ENCODE assay signal across 11 cellular contexts in genomic region chr3:177673105-177673804, GRCh38.
DNase-seq lines count a peak whose midpoint lies in the region; ATAC-seq, FAIRE-seq and TF ChIP-seq lines count a peak whose summit lies in the region.
"Had no signal": no experiment of that assay in that cellular context is flagged by ENCODE, and none has a peak within 500 bp of the region (broad histone marks: within the 10 kb centered on the region; RNA-seq: fewer than 3 reads in every experiment).

No MANE protein-coding gene starts in this region.

- H4K91ac ChIP-seq in H9 (ENCODE audit: insufficient read length, low read depth, low read length) = no peak overlapping the region

- intact Hi-C loops in left ventricle myocardium inferior (cut with micrococcal nuclease) = no loop called here
- intact Hi-C loops in kidney (cut with DNase I) = no loop called here

- H4K5ac ChIP-seq in H9 (ENCODE audit: insufficient read length, low read depth, low read length) = no peak overlapping the region

- no peak overlapping the region for H3K14ac ChIP-seq in H9 (ENCODE audit: insufficient read depth, low read length)

- H2AFZ ChIP-seq in H9 (ENCODE audit: low read length) = peak overlapping the region; percentile 48

- H3K27ac ChIP-seq in H9 (ENCODE audit: insufficient read length, low read depth, low read length) (no peak overlapping the region), left ventricle myocardium inferior (replicated peaks) (peak overlapping the region; percentile 10), kidney (ENCODE audit: low read depth in 2 of 2, low read length in 2 of 2) (peak overlapping the region in 1 of 2 donors; percentile 16)

- no peak overlapping the region for H3T11ph ChIP-seq in H9 (ENCODE audit: low read length)

- no peaks in the 10 kb centered on the region for H3K79me1 ChIP-seq in H9 (ENCODE audit: insufficient read depth, low read depth, low read length, poor library complexity, severe bottlenecking)

- H3K36me3 Mint-ChIP-seq in H9 (ENCODE audit: insufficient read depth in 1 of 3, low read depth in 3 of 3) = no peaks in the 10 kb centered on the region; a peak in 1 of 7 replicates
- H3K36me3 Mint-ChIP-seq: memory B cell had no signal

- H3K27me3 ChIP-seq in H9 (ENCODE audit: insufficient read depth, low read length) = no peaks in the 10 kb centered on the region
- no peaks in the 10 kb centered on the region for H3K27me3 ChIP-seq in left ventricle myocardium inferior (ENCODE audit: low read depth)

- no peak overlapping the region for H2BK120ac ChIP-seq in H9 (ENCODE audit: low read depth, low read length, poor library complexity, severe bottlenecking)

- H3K27me3 Mint-ChIP-seq in H9 (ENCODE audit: low read depth) = no peaks in the 10 kb centered on the region
- H3K27me3 Mint-ChIP-seq: memory B cell had no signal

- H3K23ac ChIP-seq in H9 (ENCODE audit: insufficient read length, low read depth, low read length) = no peak overlapping the region

- in situ Hi-C loops in astrocyte of the cerebellum (cut with HindIII; ENCODE audit: low sequenced_read_pairs) = no loop called here

- no peak overlapping the region for H3K18ac ChIP-seq in H9 (ENCODE audit: insufficient read length, low read depth, low read length)

- FAIRE-seq in kidney (lab: Jason Lieb, UNC) = no peak
- FAIRE-seq: H1 had no signal

- H2BK15ac ChIP-seq in H9 (ENCODE audit: low read depth, low read length) = no peak overlapping the region

- no peak overlapping the region for H3K4ac ChIP-seq in H9 (ENCODE audit: low read depth, low read length)

- WGBS in H9 (ENCODE audit: extremely low coverage, insufficient read length, low lambda C conversion rate) = no CpG with 5 or more reads among the region's 3 CpGs

- no peak overlapping the region for H2BK20ac ChIP-seq in H9 (ENCODE audit: low read depth, low read length, poor library complexity, severe bottlenecking)

- peaks cover 0 to 8% of the 10 kb centered on the region in 2 experiments; a peak in 2 of 4 replicates for H3K4me1 Mint-ChIP-seq in H9
- H3K4me1 Mint-ChIP-seq: memory B cell had no signal

- no peak overlapping the region for H3K4me3 ChIP-seq in astrocyte of the cerebellum (ENCODE audit: low read depth, low read length)
- no peak overlapping the region for H3K4me3 ChIP-seq in left ventricle myocardium inferior
- H3K4me3 ChIP-seq in skeletal muscle cell (ENCODE audit: low read depth, low read length) = no peak overlapping the region
- no peak overlapping the region for H3K4me3 ChIP-seq in kidney (ENCODE audit: low read length in 2 of 2)

- no peak overlapping the region for H4K8ac ChIP-seq in H9 (replicated peaks; ENCODE audit: insufficient read length, low read depth, low read length)

- DNase-seq in H9 = no peak
- DNase-seq in astrocyte of the cerebellum (ENCODE audit: low read depth) = peak; percentile 55
- no peak for DNase-seq in left ventricle myocardium inferior
- DNase-seq in skeletal muscle cell (ENCODE audit: low read depth) = peak; percentile 86
- DNase-seq in kidney = no peak
- DNase-seq in NCI-H526 (lab: John Stamatoyannopoulos, UW) = no peak
- DNase-seq: aorta had no signal

- no peak overlapping the region for H2AK5ac ChIP-seq in H9 (ENCODE audit: insufficient read length, low read length)

- no peak overlapping the region for H3K9ac ChIP-seq in H9 (ENCODE audit: extremely low read depth, insufficient read length, low read length)
- H3K9ac ChIP-seq in kidney (ENCODE audit: low read length in 2 of 2) = peak overlapping the region in 1 of 2 donors; percentile 12

- no peak overlapping the region for H3K56ac ChIP-seq in H9 (ENCODE audit: insufficient read length, low read depth, low read length)

- H3K4me1 ChIP-seq in H9 (ENCODE audit: insufficient read depth, low read length) (no peaks in the 10 kb centered on the region; the same call in 1 of the 2 replicates), left ventricle myocardium inferior (peaks cover 12% of the 10 kb centered on the region), kidney (ENCODE audit: control insufficient read depth in 1 of 2, insufficient read depth in 1 of 2, low read depth in 1 of 2, low read length in 2 of 2) (peaks cover 11 to 17% of the 10 kb centered on the region in 2 donors)

- no peaks in the 10 kb centered on the region for H3K79me2 ChIP-seq in H9 (ENCODE audit: insufficient read depth, low read length)

- H3K23me2 ChIP-seq in H9 (ENCODE audit: insufficient read length, low read depth, low read length, poor library complexity, severe bottlenecking) = no peaks in the 10 kb centered on the region

- H3K4me2 ChIP-seq in H9 (ENCODE audit: insufficient read depth, insufficient read length, low read length) = no peak overlapping the region

- H2BK12ac ChIP-seq in H9 (ENCODE audit: insufficient read length, low read depth, low read length) = no peak overlapping the region

- no peaks in the 10 kb centered on the region for H3K9me3 Mint-ChIP-seq in H9
- H3K9me3 Mint-ChIP-seq: memory B cell had no signal

- no peak for TF ChIP-seq CTCF in H9 (conservative IDR thresholded peaks at IDR 0.05)
- no peak for TF ChIP-seq CTCF in astrocyte of the cerebellum (IDR thresholded peaks at IDR 0.05; ENCODE audit: low read depth, low read length, missing control alignments)
- TF ChIP-seq CTCF in left ventricle myocardium inferior (IDR thresholded peaks at IDR 0.05; ENCODE audit: borderline replicate concordance) = no peak
- TF ChIP-seq CTCF in kidney (IDR thresholded peaks at IDR 0.05; ENCODE audit: borderline replicate concordance, extremely low read depth, insufficient read depth) = no peak

- H3K27ac Mint-ChIP-seq in H9 = no peak overlapping the region
- H3K27ac Mint-ChIP-seq: memory B cell had no signal

- no peak overlapping the region for H2BK5ac ChIP-seq in H9 (ENCODE audit: insufficient read length, low read length)

- no peak for ATAC-seq in GM21381 (IDR thresholded peaks at IDR 0.05; ENCODE audit: unreplicated experiment)
- no peak for ATAC-seq in GM19397 (IDR thresholded peaks at IDR 0.05; ENCODE audit: unreplicated experiment)

- H3K9me3 ChIP-seq in H9 (ENCODE audit: control insufficient read depth, low read depth, low read length) = no peaks in the 10 kb centered on the region
- H3K9me3 ChIP-seq in left ventricle myocardium inferior (replicated peaks) = no peaks in the 10 kb centered on the region
- H3K9me3 ChIP-seq in kidney (ENCODE audit: control insufficient read depth in 1 of 2, low read length in 2 of 2) = no peaks in the 10 kb centered on the region

- H3K4me3 Mint-ChIP-seq in H9 = no peak overlapping the region
- H3K4me3 Mint-ChIP-seq: memory B cell had no signal

- no peaks in the 10 kb centered on the region for H4K20me1 ChIP-seq in H9 (ENCODE audit: control insufficient read depth, insufficient read depth, insufficient read length)

- no peaks in the 10 kb centered on the region for H3K36me3 ChIP-seq in left ventricle myocardium inferior
- no peaks in the 10 kb centered on the region for H3K36me3 ChIP-seq in kidney (ENCODE audit: control insufficient read depth in 1 of 2, insufficient read depth in 2 of 2, low read length in 2 of 2)

Comparison
In these comparisons a context has a peak if more than half of its experiments do, and no peak if none do; other contexts are left out.
1. DNase-seq: peak in astrocyte of the cerebellum (single experiment) and skeletal muscle cell (single experiment); none in H9 (single experiment), left ventricle myocardium inferior (single experiment), kidney (single experiment) and NCI-H526 (0 of 2).